Comparison of ENCODE assay signal across 1 cellular context in genomic region chr11:67486481-67487195, GRCh38.
TF ChIP-seq lines count a peak whose summit lies in the region.

No MANE protein-coding gene starts in this region.

TF ChIP-seq in GM12878, 131 proteins besides CTCF, POLR2A, EP300 and RAD21 (continued from another document and continues in another):
- TF ChIP-seq HSF1 (IDR thresholded peaks at IDR 0.05; ENCODE audit: low read depth, low read length) (no peak), IRF4 (IDR thresholded peaks at IDR 0.05; ENCODE audit: low read depth, low read length) (peak; percentile 92), SRF (IDR thresholded peaks at IDR 0.05; ENCODE audit: low read depth in 2 of 2, low read length in 2 of 2) (no peak), SREBF1 (IDR thresholded peaks at IDR 0.05; ENCODE audit: low read length) (no peak), PBX3 (IDR thresholded peaks at IDR 0.05; ENCODE audit: insufficient replicate concordance, low read depth, low read length) (no peak), SMAD1 (IDR thresholded peaks at IDR 0.05; ENCODE audit: low read depth, partially characterized antibody) (peak; percentile 18), CEBPZ (IDR thresholded peaks at IDR 0.05; ENCODE audit: low read depth, low read length) (no peak), NRF1 (conservative IDR thresholded peaks at IDR 0.05; ENCODE audit: low read depth, low read length) (no peak), MYB (IDR thresholded peaks at IDR 0.05; ENCODE audit: borderline replicate concordance, low read depth, low read length) (no peak), TARDBP (IDR thresholded peaks at IDR 0.05; ENCODE audit: borderline replicate concordance) (0 out of 2 replicates have a peak, but pooled peaks have one; percentile 86), ZBTB4 (CRISPR knock-in tag; IDR thresholded peaks at IDR 0.05) (no peak), ZNF622 (IDR thresholded peaks at IDR 0.05) (no peak), SIN3A (IDR thresholded peaks at IDR 0.05; ENCODE audit: low read depth, low read length) (0 out of 2 replicates have a peak, but pooled peaks have one; percentile 8), BMI1 (IDR thresholded peaks at IDR 0.05; ENCODE audit: borderline replicate concordance) (no peak; the same call in 1 of the 2 replicates), SMARCA5 (IDR thresholded peaks at IDR 0.05) (peak; percentile 4; the same call in 1 of the 2 replicates), ASH2L (IDR thresholded peaks at IDR 0.05; ENCODE audit: borderline replicate concordance, low read depth) (no peak), FOXK2 (IDR thresholded peaks at IDR 0.05) (no peak), CHD4 (IDR thresholded peaks at IDR 0.05) (no peak), NBN (IDR thresholded peaks at IDR 0.05) (peak; percentile 89), NFXL1 (IDR thresholded peaks at IDR 0.05; ENCODE audit: borderline replicate concordance) (no peak), WRNIP1 (IDR thresholded peaks at IDR 0.05; ENCODE audit: borderline replicate concordance, low read depth, low read length) (no peak), BCL3 (IDR thresholded peaks at IDR 0.05; ENCODE audit: borderline replicate concordance, insufficient read depth, low read depth, low read length, poor library complexity, severe bottlenecking) (peak; percentile 99), TCF3 (IDR thresholded peaks at IDR 0.05; ENCODE audit: borderline replicate concordance, insufficient read depth, low read depth, low read length) (peak; percentile 97), ZNF384 (IDR thresholded peaks at IDR 0.05; ENCODE audit: borderline replicate concordance, low read depth, low read length) (no peak), NR2F1 (conservative IDR thresholded peaks at IDR 0.05) (peak; percentile 96), E2F8 (IDR thresholded peaks at IDR 0.05; ENCODE audit: low read depth, partially characterized antibody) (no peak), ZNF217 (IDR thresholded peaks at IDR 0.05) (peak; percentile 86; the same call in 1 of the 2 replicates), MEF2B (IDR thresholded peaks at IDR 0.05; ENCODE audit: partially characterized antibody, poor library complexity, severe bottlenecking) (peak; percentile 89), ZBED1 (IDR thresholded peaks at IDR 0.05; ENCODE audit: borderline replicate concordance) (no peak; the same call in none of the 2 replicates), SMAD5 (IDR thresholded peaks at IDR 0.05; ENCODE audit: low read depth) (no peak), YY1 (IDR thresholded peaks at IDR 0.05; ENCODE audit: low read depth, low read length) (peak; percentile 69; the same call in 1 of the 2 replicates), BCLAF1 (IDR thresholded peaks at IDR 0.05) (no peak), POLR2AphosphoS5 (IDR thresholded peaks at IDR 0.05; ENCODE audit: low read length) (peak; percentile 36; the same call in 1 of the 2 replicates), YBX1 (IDR thresholded peaks at IDR 0.05) (0 out of 2 replicates have a peak, but pooled peaks have one; percentile 11), CBX3 (IDR thresholded peaks at IDR 0.05; ENCODE audit: borderline replicate concordance, low read depth) (no peak), ATF3 (IDR thresholded peaks at IDR 0.05; ENCODE audit: borderline replicate concordance, extremely low read depth, low read depth, low read length) (no peak), ZNF592 (IDR thresholded peaks at IDR 0.05) (peak; percentile 13; the same call in 1 of the 2 replicates), MXI1 (IDR thresholded peaks at IDR 0.05; ENCODE audit: low read depth, low read length) (peak; percentile 86), RAD51 (IDR thresholded peaks at IDR 0.05) (peak; percentile 82), BCL11A (IDR thresholded peaks at IDR 0.05; ENCODE audit: low read depth, low read length) (peak; percentile 93)
